Comparison of ENCODE assay signal across 31 cellular contexts in genomic region chr6:6940031-6940664, GRCh38.
"Had no signal": no experiment of that assay in that cellular context is flagged by ENCODE, and none has a peak within 500 bp of the region (broad histone marks: within the 10 kb centered on the region; RNA-seq: fewer than 3 reads in every experiment).

No MANE protein-coding gene starts in this region.

- ATAC-seq: left colon; left lung; lower lobe of right lung; natural killer cell treated with Interleukin-12 subunit alpha and Interleukin-12 subunit beta and Interleukin-15 and Interleukin-18, amount 100 ng/mL, for 72 hours; pancreas; right cardiac atrium; sciatic nerve had no signal

- H3K4me3 ChIP-seq: heart left ventricle, left lung, lower lobe of right lung, pancreas, prostate gland, skin epidermis, thyroid gland, transverse colon, upper lobe of left lung, vagina had no signal

- H3K27ac Mint-ChIP-seq: immature natural killer cell; mesothelial cell of epicardium; naive B cell; natural killer cell treated with Interleukin-12 subunit alpha and Interleukin-12 subunit beta and Interleukin-15 and Interleukin-18, amount 100 ng/mL, for 72 hours; stimulated activated naive CD8-positive, alpha-beta T cell treated with anti-CD3 and anti-CD28 coated beads, Interleukin-15, Interleukin-2, amounts not matched to agents 100 ng/mL and 50 ng/mL, for 24 hours had no signal

- FAIRE-seq: islet of Langerhans, kidney, pancreas had no signal

- H3K9me3 ChIP-seq: heart left ventricle, left lung, lower lobe of right lung, pancreas, prostate gland, thyroid gland, transverse colon, upper lobe of left lung, vagina had no signal

- H3K27me3 Mint-ChIP-seq: stimulated activated naive CD8-positive, alpha-beta T cell treated with anti-CD3 and anti-CD28 coated beads, Interleukin-15, Interleukin-2, amounts not matched to agents 100 ng/mL and 50 ng/mL, for 24 hours had no signal

- H3K4me1 ChIP-seq: lower lobe of right lung, pancreas, prostate gland had no signal

- H3K4me1 Mint-ChIP-seq: mesothelial cell of epicardium had no signal

- H3K9me3 Mint-ChIP-seq: mesothelial cell of epicardium; natural killer cell treated with Interleukin-12 subunit alpha and Interleukin-12 subunit beta and Interleukin-15 and Interleukin-18, amount 100 ng/mL, for 72 hours; stimulated activated naive CD8-positive, alpha-beta T cell treated with anti-CD3 and anti-CD28 coated beads, Interleukin-15, Interleukin-2, amounts not matched to agents 100 ng/mL and 50 ng/mL, for 24 hours had no signal

- DNase-seq: heart left ventricle; hypothalamus; immature natural killer cell; kidney; left colon; left lung; lower lobe of right lung; mammary epithelial cell; mesenchymal stem cell; naive B cell; nucleus accumbens; posterior cingulate gyrus; retina; right cardiac atrium; stimulated activated CD4-positive, alpha-beta T cell treated with anti-CD3 and anti-CD28 coated beads, Interleukin-12 subunit alpha, Interleukin-12 subunit beta, amount 100 ng/mL, for 4 hours; stimulated activated CD4-positive, alpha-beta T cell treated with anti-CD3 and anti-CD28 coated beads, Interleukin-15, amount 100 ng/mL, for 24 hours; stimulated activated CD4-positive, alpha-beta T cell treated with anti-CD3 and anti-CD28 coated beads, Interleukin-2, amount 100 ng/mL, for 24 hours; stimulated activated CD4-positive, alpha-beta T cell treated with anti-CD3 and anti-CD28 coated beads, Interleukin-4, amount 100 ng/mL, for 1 hour; substantia nigra; thyroid gland; transverse colon had no signal

- H3K36me3 Mint-ChIP-seq: immature natural killer cell; mesothelial cell of epicardium; naive B cell; natural killer cell treated with Interleukin-12 subunit alpha and Interleukin-12 subunit beta and Interleukin-15 and Interleukin-18, amount 100 ng/mL, for 72 hours had no signal

- H3K36me3 ChIP-seq: heart left ventricle, left lung, lower lobe of right lung, pancreas, prostate gland, thyroid gland, transverse colon, upper lobe of left lung, vagina had no signal

- H3K27me3 ChIP-seq: heart left ventricle, left lung, pancreas, thyroid gland, transverse colon, upper lobe of left lung, vagina had no signal

- H3K27ac ChIP-seq: heart left ventricle, left lung, lower lobe of right lung, pancreas, prostate gland, skin epidermis, thyroid gland, transverse colon, upper lobe of left lung, vagina had no signal

- H3K4me3 Mint-ChIP-seq: immature natural killer cell; mesothelial cell of epicardium; naive B cell; natural killer cell treated with Interleukin-12 subunit alpha and Interleukin-12 subunit beta and Interleukin-15 and Interleukin-18, amount 100 ng/mL, for 72 hours; stimulated activated naive CD8-positive, alpha-beta T cell treated with anti-CD3 and anti-CD28 coated beads, Interleukin-15, Interleukin-2, amounts not matched to agents 100 ng/mL and 50 ng/mL, for 24 hours had no signal
